Comparison of ENCODE assay signal across 15 cellular contexts in genomic region chr9:79575560-79575959, GRCh38. TPM values are rescaled to one million over a fixed set of nuclear protein-coding genes. Genes with fewer than 3 reads are reported as not detected.
DNase-seq lines count a peak whose midpoint lies in the region; ATAC-seq and TF ChIP-seq lines count a peak whose summit lies in the region.
"Had no signal": no experiment of that assay in that cellular context is flagged by ENCODE, and none has a peak within 500 bp of the region (broad histone marks: within the 10 kb centered on the region; RNA-seq: fewer than 3 reads in every experiment).

No MANE protein-coding gene starts in this region.

- H3K4me3 ChIP-seq in CD4-positive, CD25-positive, alpha-beta regulatory T cell (ENCODE audit: low read depth, low read length) = peak overlapping the region; percentile 28
- H3K4me3 ChIP-seq in HUES6 (ENCODE audit: low read depth, low read length) = peak overlapping the region; percentile 12; the same call in 1 of the 2 replicates
- H3K4me3 ChIP-seq: lung had no signal

- no peak overlapping the region for H3K9ac ChIP-seq in HUES6 (ENCODE audit: low read length)

- H3K4me1 ChIP-seq in CD4-positive, CD25-positive, alpha-beta regulatory T cell (ENCODE audit: control insufficient read depth, insufficient read depth, low read length, poor library complexity, severe bottlenecking) = peaks cover 40% of the 10 kb centered on the region
- peaks cover 20% of the 10 kb centered on the region for H3K4me1 ChIP-seq in HUES6 (ENCODE audit: control insufficient read depth, insufficient read depth, low read length)
- H3K4me1 ChIP-seq: Caco-2 had no signal

- H3K27me3 ChIP-seq in CD4-positive, CD25-positive, alpha-beta regulatory T cell (ENCODE audit: control insufficient read depth, insufficient read depth, low read length) = no peaks in the 10 kb centered on the region
- H3K27me3 ChIP-seq in HUES6 (ENCODE audit: control insufficient read depth, insufficient read depth, low read length) = no peaks in the 10 kb centered on the region
- H3K27me3 ChIP-seq: suprapubic skin had no signal

- TF ChIP-seq POLR2A in erythroblast (IDR thresholded peaks at IDR 0.05; ENCODE audit: low read length) = no peak

- H3K27ac ChIP-seq in CD4-positive, CD25-positive, alpha-beta regulatory T cell (ENCODE audit: insufficient read depth, low read length, poor library complexity, severe bottlenecking) = no peak overlapping the region
- no peak overlapping the region for H3K27ac ChIP-seq in HUES6 (ENCODE audit: low read depth, low read length)
- H3K27ac ChIP-seq: suprapubic skin had no signal

- DNase-seq in CD4-positive, CD25-positive, alpha-beta regulatory T cell = no peak
- DNase-seq in endothelial cell (ENCODE audit: low spot score) (no peak), osteocyte (ENCODE audit: extremely low spot score, unreplicated experiment) (no peak), ACHN (no peak), retina (no peak), erythroblast (lab: John Stamatoyannopoulos, UW) (no peak), NCI-H2081 (lab: John Stamatoyannopoulos, UW) (no peak)
- DNase-seq: Caco-2; central memory CD4-positive, alpha-beta T cell; right cardiac atrium had no signal

- TF ChIP-seq CTCF in endothelial cell (IDR thresholded peaks at IDR 0.05; ENCODE audit: unreplicated experiment) (no peak), osteocyte (IDR thresholded peaks at IDR 0.05) (no peak)

- ATAC-seq in CD4-positive, CD25-positive, alpha-beta regulatory T cell (ENCODE audit: low read depth in 2 of 2) = no peak
- ATAC-seq: esophagus mucosa, right cardiac atrium had no signal

- in situ Hi-C loops in ACHN (cut with HindIII; ENCODE audit: low pct_ligation_motif_present, low pct_unique_long_range_greater_than_20kb, low sequenced_read_pairs) = no loop called here

- peaks cover 19 to 66% (median 50%) of the 10 kb centered on the region in 4 donors for H3K4me1 Mint-ChIP-seq in CD4-positive, CD25-positive, alpha-beta regulatory T cell
- H3K4me1 Mint-ChIP-seq in endothelial cell (ENCODE audit: unreplicated experiment) (peaks cover 39% of the 10 kb centered on the region), osteocyte (ENCODE audit: unreplicated experiment) (peaks cover 47% of the 10 kb centered on the region)

- H3K36me3 ChIP-seq in CD4-positive, CD25-positive, alpha-beta regulatory T cell (ENCODE audit: control insufficient read depth, insufficient read depth, low read length) = peaks cover 2% of the 10 kb centered on the region
- peaks cover 16% of the 10 kb centered on the region for H3K36me3 ChIP-seq in HUES6 (ENCODE audit: control insufficient read depth, insufficient read depth, low read length)
- H3K36me3 ChIP-seq: suprapubic skin had no signal

- peak overlapping the region; percentile 7 to 20 (median 18) for H3K27ac Mint-ChIP-seq in CD4-positive, CD25-positive, alpha-beta regulatory T cell
- H3K27ac Mint-ChIP-seq in endothelial cell (ENCODE audit: unreplicated experiment) (no peak overlapping the region), osteocyte (ENCODE audit: unreplicated experiment) (peak overlapping the region; percentile 65)
- H3K27ac Mint-ChIP-seq: activated T-helper 2 cell treated with anti-CD3 and anti-CD28 coated beads, Interferon-gamma antibody, Interleukin-2, Interleukin-4, amounts not matched to agents 10 μg/mL and 5 μg/mL and 100 μg/mL, durations not matched to agents 14 hours and 24 hours and 36 hours had no signal

- H3K27me3 Mint-ChIP-seq in CD4-positive, CD25-positive, alpha-beta regulatory T cell = no peaks in the 10 kb centered on the region
- H3K27me3 Mint-ChIP-seq in endothelial cell (ENCODE audit: unreplicated experiment) (peaks cover 5% of the 10 kb centered on the region), osteocyte (ENCODE audit: unreplicated experiment) (no peaks in the 10 kb centered on the region)

- no peaks in the 10 kb centered on the region for H3K9me3 Mint-ChIP-seq in CD4-positive, CD25-positive, alpha-beta regulatory T cell
- H3K9me3 Mint-ChIP-seq in endothelial cell (ENCODE audit: unreplicated experiment) (no peaks in the 10 kb centered on the region), osteocyte (ENCODE audit: unreplicated experiment) (no peaks in the 10 kb centered on the region)
- H3K9me3 Mint-ChIP-seq: activated T-helper 2 cell treated with anti-CD3 and anti-CD28 coated beads, Interferon-gamma antibody, Interleukin-2, Interleukin-4, amounts not matched to agents 10 μg/mL and 5 μg/mL and 100 μg/mL, durations not matched to agents 14 hours and 24 hours and 36 hours had no signal

- peak overlapping the region; percentile 54 to 82 (median 60) for H3K4me3 Mint-ChIP-seq in CD4-positive, CD25-positive, alpha-beta regulatory T cell
- H3K4me3 Mint-ChIP-seq in endothelial cell (ENCODE audit: unreplicated experiment) = peak overlapping the region; percentile 16
- peak overlapping the region; percentile 68 for H3K4me3 Mint-ChIP-seq in osteocyte (ENCODE audit: unreplicated experiment)

- peaks cover 4% of the 10 kb centered on the region for H3K36me3 Mint-ChIP-seq in CD4-positive, CD25-positive, alpha-beta regulatory T cell
- H3K36me3 Mint-ChIP-seq in endothelial cell (ENCODE audit: low read depth, unreplicated experiment) (peaks cover 11% of the 10 kb centered on the region), osteocyte (ENCODE audit: unreplicated experiment) (peaks cover 21% of the 10 kb centered on the region)

- no peaks in the 10 kb centered on the region for H3K9me3 ChIP-seq in CD4-positive, CD25-positive, alpha-beta regulatory T cell (ENCODE audit: control insufficient read depth in 2 of 2, low read length in 2 of 2)
- H3K9me3 ChIP-seq in HUES6 (ENCODE audit: control insufficient read depth, insufficient read depth, low read depth, low read length) = no peaks in the 10 kb centered on the region
- H3K9me3 ChIP-seq: Caco-2, suprapubic skin had no signal

RNA-seq across cellular contexts. Expression of gene TLE4, which starts 3.8 kb away (rescaled TPM):
- total RNA-seq in CD4-positive, CD25-positive, alpha-beta regulatory T cell = 127 TPM
- polyA plus RNA-seq in CD4-positive, CD25-positive, alpha-beta regulatory T cell = 10 to 100 TPM; 16.2 to 30.1 (median 21.8) TPM
- total RNA-seq in endothelial cell (ENCODE audit: unreplicated experiment) (88.4 TPM), osteocyte (102 and 115 TPM in 2 replicates)

Comparison
In these comparisons a context has a peak if more than half of its experiments do, and no peak if none do; other contexts are left out.
1. H3K4me3 Mint-ChIP-seq: peak in every context shown above with its lines; median percentile 68 in osteocyte; 60 in CD4-positive, CD25-positive, alpha-beta regulatory T cell; 16 in endothelial cell.